ENCODE assay signal across 8 cellular contexts in the genomic region with DNA sequence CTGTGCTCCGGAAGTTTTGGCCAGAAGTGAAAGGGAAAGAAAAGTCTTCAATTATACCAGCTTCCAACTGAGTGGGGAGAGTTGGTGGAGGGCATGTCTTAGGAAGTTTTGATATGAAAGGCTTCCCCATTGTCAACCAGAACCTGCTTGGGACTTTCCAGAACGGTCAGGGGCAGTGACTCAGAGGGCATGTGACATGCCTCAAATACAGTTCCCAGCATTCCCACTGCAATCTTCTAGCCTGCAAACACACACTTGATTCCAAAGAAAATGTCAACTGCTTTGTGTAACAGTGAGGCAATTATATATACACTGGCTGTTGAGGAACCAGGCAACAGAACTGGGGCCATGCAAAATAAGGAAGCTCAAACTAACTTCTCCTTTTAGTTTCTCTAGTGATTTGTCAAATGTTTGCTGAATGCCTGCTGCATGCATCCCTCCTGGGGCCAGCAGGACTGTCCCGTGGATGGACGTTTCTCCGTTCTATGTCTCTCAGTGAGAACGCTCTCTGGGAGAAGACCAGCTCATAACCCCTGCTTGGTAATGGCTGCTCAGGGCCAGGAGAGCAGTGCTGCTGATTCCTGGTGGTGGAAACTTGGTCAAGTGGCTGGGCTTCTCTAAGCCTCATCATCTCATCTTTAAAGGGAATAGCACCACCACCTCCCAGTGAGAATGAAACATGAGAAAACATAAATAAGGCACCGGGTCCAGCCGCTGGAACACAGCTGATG. TPM values are rescaled to one million over a fixed set of nuclear protein-coding genes. Genes with fewer than 3 reads are reported as not detected.
A peak's percentile ranks its signal among the peaks of the same experiment; 100 is the strongest.
DNase-seq lines count a peak whose midpoint lies in the region; ATAC-seq and TF ChIP-seq lines count a peak whose summit lies in the region.

No MANE protein-coding gene starts in this region.

- H3K4me1 ChIP-seq in SJSA1 (replicated peaks), result peaks cover 19% of the 10 kb centered on the region
- no peaks in the 10 kb centered on the region for H3K4me1 ChIP-seq in naive thymus-derived CD4-positive, alpha-beta T cell (ENCODE audit: control insufficient read depth in 2 of 2, insufficient read depth in 2 of 2, low read length in 2 of 2)
- H3K4me1 ChIP-seq in SJCRH30, result no peaks in the 10 kb centered on the region

- DNase-seq in GF-D8 (lab: John Stamatoyannopoulos, UW), result peak; percentile 26
- DNase-seq in SJSA1 (ENCODE audit: low read depth in 1 of 2, low spot score in 2 of 2), result peak; percentile 78 to 83
- DNase-seq in epithelial cell of proximal tubule (ENCODE audit: low read depth), result peak; percentile 88
- no peak for DNase-seq in naive thymus-derived CD4-positive, alpha-beta T cell
- DNase-seq in SJCRH30, result no peak
- no peak for DNase-seq in NCI-H526 (lab: John Stamatoyannopoulos, UW)

- peak overlapping the region in 2 of 9 donors; percentile 45 to 80 for H3K27ac Mint-ChIP-seq in naive thymus-derived CD4-positive, alpha-beta T cell

- H3K36me3 Mint-ChIP-seq in naive thymus-derived CD4-positive, alpha-beta T cell, result peaks cover under 1 to 37% (median 13%) of the 10 kb centered on the region in 5 donors

- H3K4me1 Mint-ChIP-seq in naive thymus-derived CD4-positive, alpha-beta T cell, result peaks cover 0 to 32% (median 0%) of the 10 kb centered on the region in 7 donors

- ATAC-seq in HG02610 (IDR thresholded peaks at IDR 0.05; ENCODE audit: unreplicated experiment), result peak; percentile 60
- ATAC-seq in naive thymus-derived CD4-positive, alpha-beta T cell, result peak; percentile 86
- no peak for ATAC-seq in HG03135 (IDR thresholded peaks at IDR 0.05; ENCODE audit: unreplicated experiment)

- H3K27me3 ChIP-seq in SJSA1 (replicated peaks) (no peaks in the 10 kb centered on the region), SJCRH30 (no peaks in the 10 kb centered on the region)
- H3K27me3 ChIP-seq in naive thymus-derived CD4-positive, alpha-beta T cell (ENCODE audit: control insufficient read depth in 2 of 2, insufficient read depth in 2 of 2, low read length in 2 of 2), result no peaks in the 10 kb centered on the region

- H3K9me3 ChIP-seq in SJSA1 (replicated peaks) (no peaks in the 10 kb centered on the region), SJCRH30 (replicated peaks) (no peaks in the 10 kb centered on the region)
- no peaks in the 10 kb centered on the region for H3K9me3 ChIP-seq in naive thymus-derived CD4-positive, alpha-beta T cell (ENCODE audit: control insufficient read depth in 2 of 3, low read length in 3 of 3)

- H3K36me3 ChIP-seq in SJSA1, result peaks cover 68% of the 10 kb centered on the region
- H3K36me3 ChIP-seq in naive thymus-derived CD4-positive, alpha-beta T cell (ENCODE audit: control insufficient read depth in 2 of 3, insufficient read depth in 3 of 3, low read length in 3 of 3), result peaks cover 0 to 39% (median 0%) of the 10 kb centered on the region in 3 experiments
- H3K36me3 ChIP-seq in SJCRH30, result peaks cover 52% of the 10 kb centered on the region

- peak overlapping the region in 1 of 10 donors; percentile 56 for H3K4me3 Mint-ChIP-seq in naive thymus-derived CD4-positive, alpha-beta T cell

- no peak for TF ChIP-seq CTCF in epithelial cell of proximal tubule (conservative IDR thresholded peaks at IDR 0.05; ENCODE audit: low read depth, low read length)

- POLR2A ChIA-PET in naive thymus-derived CD4-positive, alpha-beta T cell (lab: Charles Lee), result interaction anchor here (0.6 kb wide), 1 partner anchor 861 kb away, joined by 3 read pairs; a partner anchor contains a TSS

- H3K9me3 Mint-ChIP-seq in naive thymus-derived CD4-positive, alpha-beta T cell, result no peaks in the 10 kb centered on the region

- no peaks in the 10 kb centered on the region for H3K27me3 Mint-ChIP-seq in naive thymus-derived CD4-positive, alpha-beta T cell

- CTCF ChIA-PET in naive thymus-derived CD4-positive, alpha-beta T cell (lab: Charles Lee), result no interaction called here

- H3K4me3 ChIP-seq in SJSA1, result no peak overlapping the region
- no peak overlapping the region for H3K4me3 ChIP-seq in epithelial cell of proximal tubule (ENCODE audit: low read depth, low read length)
- no peak overlapping the region for H3K4me3 ChIP-seq in naive thymus-derived CD4-positive, alpha-beta T cell (ENCODE audit: low read length)
- H3K4me3 ChIP-seq in SJCRH30, result no peak overlapping the region

- intact Hi-C loops in naive thymus-derived CD4-positive, alpha-beta T cell (cut with micrococcal nuclease), result no loop called here

- H3K27ac ChIP-seq in SJSA1 (peak overlapping the region; percentile 82), SJCRH30 (no peak overlapping the region)
- no peak overlapping the region for H3K27ac ChIP-seq in naive thymus-derived CD4-positive, alpha-beta T cell (ENCODE audit: low read depth, low read length)

RNA-seq across cellular contexts. Expression of a gene that starts 18.3 kb away (rescaled TPM):
- total RNA-seq in SJSA1 (2014; rRNA removed; shearing (Covaris generic)), result not detected in 2 replicates
- total RNA-seq in epithelial cell of proximal tubule, result not detected in 2 replicates
- not detected for total RNA-seq in naive thymus-derived CD4-positive, alpha-beta T cell
- not detected for polyA plus RNA-seq in naive thymus-derived CD4-positive, alpha-beta T cell
- 0.08 TPM in 1 of 2 replicates, not detected in the other for total RNA-seq in SJCRH30 (2014; rRNA removed; shearing (Covaris generic))

RNA-seq across cellular contexts. Expression of a gene that starts 34.8 kb away (rescaled TPM):
- 10.7 and 11.5 TPM in 2 replicates for total RNA-seq in SJSA1 (2014; rRNA removed; shearing (Covaris generic))
- total RNA-seq in epithelial cell of proximal tubule, result 12.9 and 13.0 TPM in 2 replicates
- 10 to 100 TPM in 1 of 5 experiments, 1 to 10 TPM in 4; 5.4 to 11.6 (median 6.6) TPM for total RNA-seq in naive thymus-derived CD4-positive, alpha-beta T cell
- polyA plus RNA-seq in naive thymus-derived CD4-positive, alpha-beta T cell, result 10 to 100 TPM; 12.2 to 18.1 TPM
- 7.4 and 8.7 TPM in 2 replicates for total RNA-seq in SJCRH30 (2014; rRNA removed; shearing (Covaris generic))

RNA-seq across cellular contexts. Expression of a gene that starts 35.2 kb away (rescaled TPM):
- 13.2 and 22.3 TPM in 2 replicates for total RNA-seq in SJSA1 (2014; rRNA removed; shearing (Covaris generic))
- total RNA-seq in epithelial cell of proximal tubule, result 51.6 and 106 TPM in 2 replicates
- 10 to 100 TPM in 3 of 5 experiments, 1 to 10 TPM in 2; 5.9 to 25.6 (median 10.4) TPM for total RNA-seq in naive thymus-derived CD4-positive, alpha-beta T cell
- 1 to 10 TPM in 1 of 2 donors, under 1 TPM in 1; 0.38 to 5.3 TPM for polyA plus RNA-seq in naive thymus-derived CD4-positive, alpha-beta T cell
- total RNA-seq in SJCRH30 (2014; rRNA removed; shearing (Covaris generic)), result 55.2 and 57.1 TPM in 2 replicates

Comparison
In these comparisons a context has a peak if more than half of its experiments do, and no peak if none do; other contexts are left out.
1. DNase-seq: peak in GF-D8 (single experiment), SJSA1 (2 of 2) and epithelial cell of proximal tubule (single experiment); none in naive thymus-derived CD4-positive, alpha-beta T cell (0 of 9), SJCRH30 (0 of 2) and NCI-H526 (0 of 2).